26 cellular contexts compared by ENCODE assay signal in the genomic region with DNA sequence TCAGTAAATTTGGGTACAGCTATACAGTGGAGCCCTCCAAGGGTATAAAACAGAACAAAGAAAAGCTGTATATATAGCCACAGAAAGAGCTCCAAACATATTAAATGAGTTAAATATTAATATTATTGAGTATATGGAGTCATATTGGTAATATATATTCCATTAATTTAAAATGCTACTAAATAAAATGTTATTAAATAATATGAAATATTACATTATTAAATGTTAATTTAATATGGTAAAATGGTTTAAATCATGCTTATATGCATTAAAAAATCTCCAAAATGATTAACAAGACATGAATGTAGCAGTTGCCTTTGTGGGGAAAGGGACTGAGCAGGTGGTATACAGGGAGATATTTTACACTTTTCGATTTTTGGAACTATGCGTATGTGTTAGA.
DNase-seq lines count a peak whose midpoint lies in the region; ATAC-seq, FAIRE-seq and TF ChIP-seq lines count a peak whose summit lies in the region.
"Had no signal": no experiment of that assay in that cellular context is flagged by ENCODE, and none has a peak within 500 bp of the region (broad histone marks: within the 10 kb centered on the region; RNA-seq: fewer than 3 reads in every experiment).

No MANE protein-coding gene starts in this region.

- H3K4me3 ChIP-seq in SK-N-MC (no peak overlapping the region), neutrophil (ENCODE audit: low read depth in 1 of 2, low read length in 1 of 2) (no peak overlapping the region), small intestine (ENCODE audit: low read depth in 1 of 2, low read length in 2 of 2) (no peak overlapping the region), tibial artery (no peak overlapping the region)
- H3K4me3 ChIP-seq: A549, BLaER1, GM12878 had no signal

- H3K9ac ChIP-seq in SK-N-MC (ENCODE audit: insufficient read length), result no peak overlapping the region
- H3K9ac ChIP-seq: BLaER1 had no signal

- DNase-seq in SK-N-MC (ENCODE audit: low read depth, low spot score) (no peak), small intestine (no peak), tibial artery (no peak)
- DNase-seq: BE2C; C1 segment of cervical spinal cord; CD4-positive, alpha-beta memory T cell; CD4-positive, CD25-positive, alpha-beta regulatory T cell; CD8-positive, alpha-beta memory T cell; COR-L47; DMS 273 treated with DMSO at 0.1 percent for 48 hours; DMS153; DMS53; DMS79; DND-41; EL; GDM1 had no signal

- no peak for ATAC-seq in HG02759 (IDR thresholded peaks at IDR 0.05; ENCODE audit: unreplicated experiment)
- no peak for ATAC-seq in GM21576 (IDR thresholded peaks at IDR 0.05; ENCODE audit: unreplicated experiment)
- ATAC-seq: A549, GM12878 had no signal

- TF ChIP-seq CTCF in neutrophil (IDR thresholded peaks at IDR 0.05) (no peak), tibial artery (IDR thresholded peaks at IDR 0.05) (no peak)

- intact Hi-C loops in tibial artery (cut with DNase I; ENCODE audit: low total_unique reads), result no loop called here

- 93 to 100% (median 96%) methylated on average over 2 of the region's 2 CpGs for WGBS in small intestine, 3 donors

- peaks cover 12% of the 10 kb centered on the region for H3K36me3 ChIP-seq in SK-N-MC (ENCODE audit: insufficient read depth, low read length)
- peaks cover 7% of the 10 kb centered on the region for H3K36me3 ChIP-seq in neutrophil
- no peaks in the 10 kb centered on the region for H3K36me3 ChIP-seq in small intestine (ENCODE audit: control insufficient read depth in 2 of 2, insufficient read depth in 2 of 2, low read length in 2 of 2)
- H3K36me3 ChIP-seq in tibial artery, result peaks cover 0 to 4% (median 0%) of the 10 kb centered on the region in 3 donors
- H3K36me3 ChIP-seq: BE2C had no signal

- peaks cover 16 to 24% of the 10 kb centered on the region in 2 experiments for H3K4me1 ChIP-seq in neutrophil (ENCODE audit: control insufficient read depth in 1 of 2, insufficient read depth in 1 of 2, low read depth in 1 of 2, low read length in 1 of 2)
- H3K4me1 ChIP-seq in small intestine (ENCODE audit: control insufficient read depth in 2 of 2, insufficient read depth in 1 of 2, low read depth in 1 of 2, low read length in 1 of 2), result no peaks in the 10 kb centered on the region
- H3K4me1 ChIP-seq in tibial artery, result no peaks in the 10 kb centered on the region
- H3K4me1 ChIP-seq: A549, BE2C, BLaER1 had no signal

- no peaks in the 10 kb centered on the region for H3K9me3 ChIP-seq in SK-N-MC (ENCODE audit: low read depth, low read length)
- H3K9me3 ChIP-seq in neutrophil, result no peaks in the 10 kb centered on the region
- no peaks in the 10 kb centered on the region for H3K9me3 ChIP-seq in small intestine (ENCODE audit: control insufficient read depth, low read depth)
- no peaks in the 10 kb centered on the region for H3K9me3 ChIP-seq in tibial artery
- H3K9me3 ChIP-seq: A549, BE2C, BLaER1 had no signal

- peak overlapping the region; percentile 32; the same call in 1 of the 2 replicates for H3K27ac ChIP-seq in SK-N-MC
- H3K27ac ChIP-seq in neutrophil, result peak overlapping the region; percentile 8
- H3K27ac ChIP-seq in small intestine (ENCODE audit: low read depth in 1 of 2, low read length in 1 of 2), result no peak overlapping the region
- no peak overlapping the region for H3K27ac ChIP-seq in tibial artery
- H3K27ac ChIP-seq: 22Rv1, A549, BLaER1 had no signal

- peak; percentile 53 for FAIRE-seq in colon (lab: Jason Lieb, UNC)
- FAIRE-seq in small intestine (lab: Jason Lieb, UNC), result peak; percentile 72
- FAIRE-seq: A549, GM12878, GM12892, GM18507 had no signal

- H3K27me3 ChIP-seq in neutrophil (no peaks in the 10 kb centered on the region), small intestine (ENCODE audit: control insufficient read depth in 2 of 2, insufficient read depth in 2 of 2, low read length in 2 of 2) (no peaks in the 10 kb centered on the region), tibial artery (no peaks in the 10 kb centered on the region)
- H3K27me3 ChIP-seq: BE2C, BLaER1 had no signal

Comparison
In these comparisons a context has a peak if more than half of its experiments do, and no peak if none do; other contexts are left out.
1. H3K27ac ChIP-seq: peak in SK-N-MC (single experiment) and neutrophil (single experiment); none in small intestine (0 of 2) and tibial artery (0 of 2).